In the genomic region with DNA sequence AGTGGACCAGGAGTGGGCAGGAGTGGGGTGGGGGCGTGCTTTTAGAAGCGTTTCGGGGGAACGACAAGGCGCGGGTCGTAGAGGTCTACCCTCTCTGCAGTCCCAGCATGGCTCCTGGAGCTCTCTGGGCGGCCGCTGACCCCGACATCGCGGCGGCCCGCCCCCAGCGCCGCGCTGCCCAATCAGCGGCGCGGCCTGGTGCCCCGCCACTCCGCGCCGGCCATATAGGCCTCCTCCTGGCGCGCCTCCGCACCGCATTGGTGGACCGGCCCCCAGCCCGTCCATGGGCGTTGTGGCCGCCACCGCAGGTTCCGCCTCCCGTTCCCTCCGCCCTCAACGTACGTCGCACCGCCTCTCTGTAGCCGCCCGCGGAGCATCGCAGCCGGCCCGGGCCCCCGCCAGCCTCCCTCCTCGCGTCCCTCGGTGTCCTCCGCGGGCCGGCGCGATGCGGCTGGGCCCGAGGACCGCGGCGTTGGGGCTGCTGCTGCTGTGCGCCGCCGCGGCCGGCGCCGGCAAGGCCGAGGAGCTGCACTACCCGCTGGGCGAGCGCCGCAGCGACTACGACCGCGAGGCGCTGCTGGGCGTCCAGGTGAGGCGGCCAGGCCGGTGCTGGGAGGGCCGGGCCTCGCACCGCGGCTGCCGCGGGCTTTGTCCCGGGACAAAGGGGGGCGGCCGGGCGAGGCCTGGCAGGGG, we compare ENCODE assay signal across 8 cellular contexts. TPM values are rescaled to one million over a fixed set of nuclear protein-coding genes. Genes with fewer than 3 reads are reported as not detected.
A peak's percentile ranks its signal among the peaks of the same experiment; 100 is the strongest.
DNase-seq lines count a peak whose midpoint lies in the region; ATAC-seq lines count a peak whose summit lies in the region.

RCN2 (plus strand) TSS at position 353 of the 693 bp plus-strand sequence; CDS start at position 446, 93 bp downstream.

- no peaks in the 10 kb centered on the region for H3K9me3 Mint-ChIP-seq in IgD-negative memory B cell

- peaks cover 4% of the 10 kb centered on the region for H3K36me3 Mint-ChIP-seq in IgD-negative memory B cell

- ATAC-seq in GM21576 (IDR thresholded peaks at IDR 0.05; ENCODE audit: unreplicated experiment) = peak; percentile 97

- peak within 1 kb of the TSS; percentile 89 to 95 (median 93) for H3K27ac Mint-ChIP-seq in IgD-negative memory B cell

- H3K27me3 Mint-ChIP-seq in IgD-negative memory B cell = no peaks in the 10 kb centered on the region

- peaks cover 17 to 26% (median 22%) of the 10 kb centered on the region in 3 donors for H3K4me1 Mint-ChIP-seq in IgD-negative memory B cell

- H3K4me3 Mint-ChIP-seq in IgD-negative memory B cell = peak within 1 kb of the TSS; percentile 82 to 97 (median 94)

- DNase-seq in DMS153 (lab: John Stamatoyannopoulos, UW) = peak; percentile 52
- DNase-seq in OCI-M1 (lab: John Stamatoyannopoulos, UW) = peak; percentile 96
- DNase-seq in activated T-cell treated with anti-CD3 and anti-CD28 coated beads for 24 hours (ENCODE audit: low read depth) = peak; percentile 89
- peak; percentile 76 for DNase-seq in epidermal melanocyte (ENCODE audit: insufficient read length, low spot score)
- DNase-seq in middle frontal gyrus (ENCODE audit: extremely low spot score, low spot score) = peak; percentile 89
- DNase-seq in stimulated activated CD8-positive, alpha-beta memory T cell treated with anti-CD3 and anti-CD28 coated beads, Interleukin-2, amount 100 ng/mL, for 1 hour (ENCODE audit: low read depth in 2 of 2) = peak; percentile 86 to 88

RNA-seq across cellular contexts. Expression of gene RCN2, which starts in this region (rescaled TPM):
- polyA plus RNA-seq in IgD-negative memory B cell = 46.6 TPM

Comparison
In these comparisons a context has a peak if more than half of its experiments do, and no peak if none do; other contexts are left out.
1. Peak in every context shown above with its lines: DNase-seq and ATAC-seq.